8 cellular contexts compared by ENCODE assay signal in genomic region chr15:58066042-58066867, GRCh38. TPM values are rescaled to one million over a fixed set of nuclear protein-coding genes. Genes with fewer than 3 reads are reported as not detected.
DNase-seq lines count a peak whose midpoint lies in the region; ATAC-seq and TF ChIP-seq lines count a peak whose summit lies in the region.

No MANE protein-coding gene starts in this region.

- no peaks in the 10 kb centered on the region for H3K36me3 ChIP-seq in ectodermal cell (ENCODE audit: control insufficient read depth, insufficient read depth, low read length)

- H3K4me3 ChIP-seq in ectodermal cell (ENCODE audit: insufficient read depth, low read depth, low read length) (peak overlapping the region; percentile 47), lower leg skin (ENCODE audit: low read depth, poor library complexity, severe bottlenecking) (peak overlapping the region; percentile 37)

- 5 to 6% methylated on average over 59 of the region's 59 CpGs for WGBS in ectodermal cell, 2 experiments
- 19 to 21% methylated on average over 25 to 36 of the region's 59 CpGs for WGBS in lower leg skin, 2 donors

- no peak overlapping the region for H3K27ac ChIP-seq in ectodermal cell (ENCODE audit: insufficient read depth, low read depth, low read length, poor library complexity, severe bottlenecking)

- TF ChIP-seq POLR2A in lower leg skin (IDR thresholded peaks at IDR 0.05) = no peak

- intact Hi-C loops in lower leg skin (cut with DNase I; ENCODE audit: low total_unique reads) = loop anchor here (5.0 kb wide), 1 partner anchor 199 kb away; no protein-coding TSS in a partner anchor

- no peaks in the 10 kb centered on the region for H3K9me3 ChIP-seq in ectodermal cell (ENCODE audit: control insufficient read depth, low read length)

- no peak for TF ChIP-seq CTCF in lower leg skin (IDR thresholded peaks at IDR 0.05)

- ATAC-seq in HG02763 (IDR thresholded peaks at IDR 0.05; ENCODE audit: unreplicated experiment) (no peak), GM21825 (IDR thresholded peaks at IDR 0.05; ENCODE audit: unreplicated experiment) (no peak)

- H3K4me1 ChIP-seq in ectodermal cell (ENCODE audit: control insufficient read depth, insufficient read depth, low read length) = peaks cover 3% of the 10 kb centered on the region

- peak; percentile 77 for DNase-seq in DMS53 (lab: John Stamatoyannopoulos, UW)
- DNase-seq in HUDEP-2 (lab: John Stamatoyannopoulos, UW; ENCODE audit: unreplicated experiment in 76 of 76) = peak in 46 of 76 experiments; percentile 6 to 60 (median 28)
- DNase-seq in activated CD4-positive, CD25-positive, alpha-beta regulatory T cell (lab: John Stamatoyannopoulos, UW) = peak in 3 of 4 experiments; percentile 9 to 18 (median 15)
- peak in 1 of 2 donors; percentile 87 for DNase-seq in lower leg skin (ENCODE audit: low spot score in 2 of 2)
- peak; percentile 57 to 58 for DNase-seq in stimulated activated CD4-positive, alpha-beta T cell treated with anti-CD3 and anti-CD28 coated beads, Interleukin-2, amount 100 ng/mL, for 48 hours

- H3K27me3 ChIP-seq in ectodermal cell (ENCODE audit: control insufficient read depth, insufficient read depth, low read length, poor library complexity, severe bottlenecking) = peaks cover 73% of the 10 kb centered on the region

RNA-seq across cellular contexts. Expression of gene ALDH1A2, which starts 0.7 kb away (rescaled TPM):
- 2.8 TPM for polyA plus RNA-seq in ectodermal cell (2013, experiment 1 of 4)
- 1.8 TPM for polyA plus RNA-seq in ectodermal cell (2013, experiment 2 of 4)
- 2.6 TPM for polyA plus RNA-seq in ectodermal cell (2013, experiment 3 of 4)
- 2.3 TPM for polyA plus RNA-seq in ectodermal cell (2013, experiment 4 of 4)
- total RNA-seq in lower leg skin = 1 to 10 TPM; 1.2 to 6.0 (median 2.3) TPM
